In the genomic region with DNA sequence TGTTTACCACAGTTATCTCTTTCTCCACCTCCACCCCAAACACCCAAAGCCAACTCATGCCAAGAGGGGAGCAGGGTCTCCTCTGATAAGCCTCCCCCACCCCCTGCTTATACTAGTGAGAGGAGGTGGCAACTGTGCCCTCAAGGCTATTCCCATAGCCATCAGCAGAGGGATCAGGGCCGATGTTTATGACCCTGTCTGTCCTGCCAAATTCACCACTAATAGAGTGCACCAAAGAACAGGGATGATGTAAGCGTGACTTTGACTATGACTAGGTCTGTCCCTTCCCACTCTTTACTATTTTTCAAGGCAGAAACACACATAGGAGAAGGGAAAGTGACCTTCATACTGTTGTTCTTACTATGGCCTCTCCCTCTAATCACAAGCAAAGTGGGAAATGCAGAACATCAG, we compare ENCODE assay signal across 9 cellular contexts.
A peak's percentile ranks its signal among the peaks of the same experiment; 100 is the strongest.
DNase-seq lines count a peak whose midpoint lies in the region; ATAC-seq, FAIRE-seq and TF ChIP-seq lines count a peak whose summit lies in the region.
"Had no signal": no experiment of that assay in that cellular context is flagged by ENCODE, and none has a peak within 500 bp of the region (broad histone marks: within the 10 kb centered on the region; RNA-seq: fewer than 3 reads in every experiment).

No MANE protein-coding gene starts in this region.

- ATAC-seq in Right ventricle myocardium inferior (peak; percentile 60), GM12878 (peak; percentile 60)
- ATAC-seq in naive thymus-derived CD4-positive, alpha-beta T cell = no peak
- ATAC-seq in CD8-positive, alpha-beta T cell = no peak

- H3K27ac ChIP-seq in GM12878 (ENCODE audit: control insufficient read depth, insufficient read depth) = no peak overlapping the region
- H3K27ac ChIP-seq in naive thymus-derived CD4-positive, alpha-beta T cell (ENCODE audit: low read depth, low read length) = no peak overlapping the region
- H3K27ac ChIP-seq in CD8-positive, alpha-beta T cell (ENCODE audit: low read depth, low read length) = no peak overlapping the region

- H3K4me3 Mint-ChIP-seq in naive thymus-derived CD4-positive, alpha-beta T cell = no peak overlapping the region
- no peak overlapping the region for H3K4me3 Mint-ChIP-seq in CD8-positive, alpha-beta T cell

- H3K27me3 ChIP-seq in GM12878 (replicated peaks in 1 of 2; ENCODE audit: control insufficient read depth in 2 of 2, insufficient read depth in 2 of 2, low read length in 1 of 2) = no peaks in the 10 kb centered on the region
- H3K27me3 ChIP-seq in naive thymus-derived CD4-positive, alpha-beta T cell (ENCODE audit: control insufficient read depth in 2 of 2, insufficient read depth in 2 of 2, low read length in 2 of 2) = no peaks in the 10 kb centered on the region
- H3K27me3 ChIP-seq in CD8-positive, alpha-beta T cell (ENCODE audit: insufficient read depth, low read length) = no peaks in the 10 kb centered on the region

- H4K20me1 ChIP-seq in GM12878 (ENCODE audit: control insufficient read depth, insufficient read depth) = no peaks in the 10 kb centered on the region

- no peaks in the 10 kb centered on the region for H3K79me2 ChIP-seq in GM12878 (ENCODE audit: control insufficient read depth, insufficient read depth, low read length)

- peaks cover 0 to 4% (median 0%) of the 10 kb centered on the region in 5 donors for H3K27me3 Mint-ChIP-seq in naive thymus-derived CD4-positive, alpha-beta T cell
- no peaks in the 10 kb centered on the region for H3K27me3 Mint-ChIP-seq in CD8-positive, alpha-beta T cell (ENCODE audit: low read depth)

- TF ChIP-seq CTCF in GM12878 (IDR thresholded peaks at IDR 0.05 in 2 of 3, conservative IDR thresholded peaks at IDR 0.05 in 1 of 3; ENCODE audit: control insufficient read depth in 2 of 3, extremely low read depth in 1 of 3, insufficient read depth in 1 of 3, low read depth in 3 of 3, low read length in 3 of 3) = no peak
- TF ChIP-seq CTCF in GM10248 (IDR thresholded peaks at IDR 0.05; ENCODE audit: control extremely low read depth, extremely low read depth, low read depth, missing control alignments) = no peak
- no peak for TF ChIP-seq CTCF in CD8-positive, alpha-beta T cell (IDR thresholded peaks at IDR 0.05)

- no peaks in the 10 kb centered on the region for H3K36me3 ChIP-seq in GM12878 (ENCODE audit: control insufficient read depth in 2 of 2, insufficient read depth in 2 of 2, low read length in 1 of 2)
- H3K36me3 ChIP-seq in naive thymus-derived CD4-positive, alpha-beta T cell (ENCODE audit: control insufficient read depth in 2 of 3, insufficient read depth in 3 of 3, low read length in 3 of 3) = no peaks in the 10 kb centered on the region
- H3K36me3 ChIP-seq in CD8-positive, alpha-beta T cell (ENCODE audit: insufficient read depth, low read length) = no peaks in the 10 kb centered on the region
- H3K36me3 ChIP-seq: prostate gland had no signal

- no peak for TF ChIP-seq POLR2A in GM12878 (IDR thresholded peaks at IDR 0.05; ENCODE audit: low read depth, low read length)

- POLR2A ChIA-PET in GM12878 (lab: Charles Lee) = no interaction called here
- POLR2A ChIA-PET in naive thymus-derived CD4-positive, alpha-beta T cell (lab: Charles Lee) = no interaction called here
- POLR2A ChIA-PET in GM10248 (lab: Yijun Ruan, JAX) = no interaction called here
- POLR2A ChIA-PET in CD8-positive, alpha-beta T cell (lab: Charles Lee) = interaction anchor here (1.7 kb wide), 1 partner anchor 10 kb away, joined by 6 read pairs; no protein-coding TSS in a partner anchor

- no peak for TF ChIP-seq RAD21 in GM12878 (IDR thresholded peaks at IDR 0.05; ENCODE audit: insufficient read depth, low read depth, low read length)

- H3K4me1 ChIP-seq in GM12878 (ENCODE audit: control insufficient read depth, insufficient read depth, low read length) = peaks cover 17% of the 10 kb centered on the region
- no peaks in the 10 kb centered on the region for H3K4me1 ChIP-seq in naive thymus-derived CD4-positive, alpha-beta T cell (ENCODE audit: control insufficient read depth in 2 of 2, insufficient read depth in 2 of 2, low read length in 2 of 2)
- no peaks in the 10 kb centered on the region for H3K4me1 ChIP-seq in CD8-positive, alpha-beta T cell (ENCODE audit: insufficient read depth, low read length)

- 50% methylated on average over 2 of the region's 2 CpGs for WGBS in GM12878 (ENCODE audit: insufficient coverage, insufficient replicate concordance, low lambda C conversion rate, missing lambda C conversion rate)

- no peak for FAIRE-seq in GM12878 (lab: Jason Lieb, UNC)

- no peak overlapping the region for H3K4me2 ChIP-seq in GM12878 (ENCODE audit: control insufficient read depth, insufficient read depth)

- DNase-seq in Right ventricle myocardium inferior (ENCODE audit: missing footprints) (no peak), cardiac septum (ENCODE audit: low spot score) (no peak), GM12878 (ENCODE audit: low read depth, low spot score) (no peak), kidney tubule cell (ENCODE audit: low spot score) (peak; percentile 18), T-helper 9 cell (no peak), GM10248 (ENCODE audit: extremely low spot score) (no peak)
- no peak for DNase-seq in naive thymus-derived CD4-positive, alpha-beta T cell
- DNase-seq in CD8-positive, alpha-beta T cell = no peak

- TF ChIP-seq EP300 in GM12878 (IDR thresholded peaks at IDR 0.05; ENCODE audit: borderline replicate concordance in 1 of 2, control insufficient read depth in 1 of 2, low read depth in 2 of 2, low read length in 2 of 2) = no peak; a peak in 1 of 4 replicates

- intact Hi-C loops in Right ventricle myocardium inferior (cut with DNase I) = no loop called here
- intact Hi-C loops in cardiac septum (cut with DNase I) = loop anchor here (5.0 kb wide), 1 partner anchor 45 kb away; no protein-coding TSS in a partner anchor
- intact Hi-C loops in GM12878 (cut with micrococcal nuclease; ENCODE audit: unreplicated experiment) = no loop called here
- intact Hi-C loops in naive thymus-derived CD4-positive, alpha-beta T cell (cut with micrococcal nuclease) = no loop called here
- intact Hi-C loops in CD8-positive, alpha-beta T cell (cut with DNase I, micrococcal nuclease) = no loop called here

- peak overlapping the region in 1 of 9 donors; percentile 18 for H3K27ac Mint-ChIP-seq in naive thymus-derived CD4-positive, alpha-beta T cell
- no peak overlapping the region for H3K27ac Mint-ChIP-seq in CD8-positive, alpha-beta T cell

- RAD21 ChIA-PET in GM12878 (lab: Charles Lee; ENCODE audit: unreplicated experiment) = interaction anchor here (0.9 to 1.2 kb wide), 2 partner anchors 147 to 158 kb away, joined by 3 read pairs; no protein-coding TSS in a partner anchor

- H3K4me1 Mint-ChIP-seq in naive thymus-derived CD4-positive, alpha-beta T cell = peaks cover 7 to 17% (median 11%) of the 10 kb centered on the region in 7 donors
- H3K4me1 Mint-ChIP-seq in CD8-positive, alpha-beta T cell (ENCODE audit: low read depth) = peaks cover 5% of the 10 kb centered on the region

- no peaks in the 10 kb centered on the region for H3K9me3 ChIP-seq in GM12878 (replicated peaks; ENCODE audit: control insufficient read depth, insufficient read depth, low read length)
- no peaks in the 10 kb centered on the region for H3K9me3 ChIP-seq in naive thymus-derived CD4-positive, alpha-beta T cell (ENCODE audit: control insufficient read depth in 2 of 3, low read length in 3 of 3)
- H3K9me3 ChIP-seq in CD8-positive, alpha-beta T cell (ENCODE audit: low read length) = no peaks in the 10 kb centered on the region
- H3K9me3 ChIP-seq: prostate gland had no signal

- H3K9ac ChIP-seq in GM12878 (ENCODE audit: control insufficient read depth, insufficient read depth, low read length) = no peak overlapping the region

- SMC1A ChIA-PET in GM12878 (lab: Charles Lee; ENCODE audit: uncharacterized antibody, unreplicated experiment) = interaction anchor here (0.7 to 3.1 kb wide), 5 partner anchors 17 to 117 kb away, joined by 3 to 15 read pairs (median 3); no protein-coding TSS in a partner anchor

- H3K4me3 ChIP-seq in GM12878 = no peak overlapping the region
- H3K4me3 ChIP-seq in naive thymus-derived CD4-positive, alpha-beta T cell (ENCODE audit: low read length) = no peak overlapping the region
- H3K4me3 ChIP-seq in CD8-positive, alpha-beta T cell (ENCODE audit: low read depth, low read length) = no peak overlapping the region
- H3K4me3 ChIP-seq: prostate gland had no signal

- in situ Hi-C loops in GM12878 (cut with MboI) = no loop called here

- CTCF ChIA-PET in GM12878 (lab: Yijun Ruan, JAX) (interaction anchor here (0.7 to 1.2 kb wide), 4 partner anchors 9 to 181 kb away, joined by 3 to 6 read pairs (median 4); no protein-coding TSS in a partner anchor), GM10248 (lab: Yijun Ruan, JAX) (interaction anchor here (1.0 to 6.5 kb wide), 3 partner anchors 10 to 319 kb away, joined by 3 to 31 read pairs (median 4); no protein-coding TSS in a partner anchor)
- CTCF ChIA-PET in naive thymus-derived CD4-positive, alpha-beta T cell (lab: Charles Lee) = no interaction called here
- CTCF ChIA-PET in CD8-positive, alpha-beta T cell (lab: Charles Lee) = interaction anchor here (3.6 kb wide), 1 partner anchor 10 kb away, joined by 13 read pairs; no protein-coding TSS in a partner anchor

- H3K36me3 Mint-ChIP-seq in naive thymus-derived CD4-positive, alpha-beta T cell = no peaks in the 10 kb centered on the region
- H3K36me3 Mint-ChIP-seq in CD8-positive, alpha-beta T cell = no peaks in the 10 kb centered on the region

- no peaks in the 10 kb centered on the region for H3K9me3 Mint-ChIP-seq in naive thymus-derived CD4-positive, alpha-beta T cell
- no peaks in the 10 kb centered on the region for H3K9me3 Mint-ChIP-seq in CD8-positive, alpha-beta T cell

- H2AFZ ChIP-seq in GM12878 (ENCODE audit: control insufficient read depth, low read depth, low read length) = no peak overlapping the region; the same call in 1 of the 2 replicates

- no TSS peak for BruUV-seq in GM12878 (replicated peaks; lab: Mats Ljungman, UMichigan)

TF ChIP-seq in GM12878, 131 proteins besides CTCF, POLR2A, EP300 and RAD21 (continues in another document):
- TF ChIP-seq ZBED1 (IDR thresholded peaks at IDR 0.05; ENCODE audit: borderline replicate concordance) (no peak), SIX5 (IDR thresholded peaks at IDR 0.05; ENCODE audit: low read depth, low read length, severe bottlenecking) (no peak), MTA2 (IDR thresholded peaks at IDR 0.05; ENCODE audit: low read depth) (peak; percentile 61; the same call in 1 of the 2 replicates), HDGF (IDR thresholded peaks at IDR 0.05) (no peak)

Comparison
In these comparisons a context has a peak if more than half of its experiments do, and no peak if none do; other contexts are left out.
1. ATAC-seq: peak in Right ventricle myocardium inferior (single experiment) and GM12878 (single experiment); none in naive thymus-derived CD4-positive, alpha-beta T cell (single experiment) and CD8-positive, alpha-beta T cell (single experiment).